ENCODE assay signal across 9 cellular contexts in the genomic region with DNA sequence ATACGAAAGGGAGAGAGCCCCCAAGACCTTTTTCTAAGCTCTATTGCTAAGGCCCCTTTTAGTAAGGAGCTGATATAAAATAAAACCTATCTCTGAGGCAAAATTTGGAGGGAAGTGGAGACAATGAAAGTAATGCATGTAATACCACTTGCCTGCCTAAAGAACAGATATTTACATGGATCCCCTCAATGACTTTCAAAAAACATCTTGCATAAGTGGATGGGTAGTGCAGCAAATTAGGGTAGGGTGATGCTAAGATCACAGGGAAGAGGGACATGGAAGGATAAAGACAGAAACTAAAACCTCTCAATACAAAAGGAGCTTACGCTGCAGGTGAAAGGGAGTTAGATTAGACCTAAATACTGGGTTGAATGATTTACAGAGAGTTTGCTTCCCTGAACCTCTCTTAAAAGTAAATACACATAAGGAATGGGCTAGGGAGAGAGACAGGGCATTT. TPM values are rescaled to one million over a fixed set of nuclear protein-coding genes. Genes with fewer than 3 reads are reported as not detected.
A peak's percentile ranks its signal among the peaks of the same experiment; 100 is the strongest.
DNase-seq lines count a peak whose midpoint lies in the region; ATAC-seq, FAIRE-seq and TF ChIP-seq lines count a peak whose summit lies in the region.
"Had no signal": no experiment of that assay in that cellular context is flagged by ENCODE, and none has a peak within 500 bp of the region (broad histone marks: within the 10 kb centered on the region; RNA-seq: fewer than 3 reads in every experiment).

No MANE protein-coding gene starts in this region.

- no peak; a peak in 1 of 3 replicates for TF ChIP-seq POLR2A in H1 (IDR thresholded peaks at IDR 0.05; ENCODE audit: control extremely low read depth in 1 of 2, low read depth in 2 of 2, low read length in 2 of 2)

- peaks cover 8% of the 10 kb centered on the region; the same call in 1 of the 2 replicates for H3K79me1 ChIP-seq in H1 (ENCODE audit: low read depth, low read length)

- CTCF ChIA-PET in CD8-positive, alpha-beta T cell (lab: Charles Lee), result interaction anchor here (2.8 kb wide), 1 partner anchor 9 kb away, joined by 12 read pairs; the partner anchor contains the start of genes EIF2B4 and SNX17
- CTCF ChIA-PET in H1 (lab: Charles Lee; ENCODE audit: partially characterized antibody), result interaction anchor here (0.7 to 1.4 kb wide), 8 partner anchors 8 to 67 kb away, joined by 3 to 9 read pairs (median 3); partner anchors contain the start of gene GTF3C2

- peaks cover 7% of the 10 kb centered on the region for H3K23me2 ChIP-seq in H1 (ENCODE audit: low read depth, low read length)

- peaks cover 32% of the 10 kb centered on the region for H3K36me3 ChIP-seq in CD8-positive, alpha-beta T cell (ENCODE audit: insufficient read depth, low read length)
- H3K36me3 ChIP-seq in NT2/D1 (ENCODE audit: insufficient read depth, insufficient read length, low read length), result peaks cover 78% of the 10 kb centered on the region
- peaks cover 46 to 70% (median 61%) of the 10 kb centered on the region in 4 experiments for H3K36me3 ChIP-seq in H1 (ENCODE audit: control insufficient read depth in 2 of 4, insufficient read depth in 4 of 4, low read length in 3 of 4)
- peaks cover 75% of the 10 kb centered on the region for H3K36me3 ChIP-seq in neutrophil

- H2BK120ac ChIP-seq in H1 (replicated peaks; ENCODE audit: low read depth, low read length), result no peak overlapping the region

- peak overlapping the region; percentile 66 for H3K27ac ChIP-seq in CD8-positive, alpha-beta T cell (ENCODE audit: low read depth, low read length)
- 0 out of 2 replicates have a peak overlapping the region, but pooled peaks have one; percentile 85 for H3K27ac ChIP-seq in H1 (ENCODE audit: low read depth, low read length)
- peak overlapping the region; percentile 96 for H3K27ac ChIP-seq in neutrophil

- peak overlapping the region; percentile 6 for H4K91ac ChIP-seq in H1 (replicated peaks; ENCODE audit: insufficient read length, low read length)

- intact Hi-C loops in CD8-positive, alpha-beta T cell (cut with DNase I, micrococcal nuclease), result loop anchor here in 1 of 2 experiments (10.0 kb wide), 1 partner anchor 205 kb away; the partner anchor contains the start of gene ZNF512

- H3K4ac ChIP-seq in H1 (replicated peaks; ENCODE audit: insufficient read length, low read depth, low read length), result no peak overlapping the region

- no peaks in the 10 kb centered on the region for H3K9me3 Mint-ChIP-seq in CD8-positive, alpha-beta T cell

- no peak overlapping the region for H3K56ac ChIP-seq in H1 (replicated peaks; ENCODE audit: insufficient read length, low read depth, low read length)

- H3K27ac Mint-ChIP-seq in CD8-positive, alpha-beta T cell, result peak overlapping the region; percentile 94

- no peak overlapping the region for H2BK12ac ChIP-seq in H1 (ENCODE audit: low read depth, low read length)

- DNase-seq in CD8-positive, alpha-beta T cell, result no peak
- DNase-seq in NT2/D1 (ENCODE audit: low read depth, low spot score), result no peak
- no peak for DNase-seq in H1 (ENCODE audit: low read depth in 1 of 2, low spot score in 2 of 2)
- DNase-seq in retina, result no peak
- DNase-seq in EL, result no peak
- DNase-seq in amygdala (lab: John Stamatoyannopoulos, UW), result no peak

- H3K23ac ChIP-seq in H1 (ENCODE audit: insufficient read length), result no peak overlapping the region

- H3K4me1 ChIP-seq in CD8-positive, alpha-beta T cell (ENCODE audit: insufficient read depth, low read length), result peaks cover 17% of the 10 kb centered on the region
- H3K4me1 ChIP-seq in NT2/D1 (ENCODE audit: insufficient read depth, insufficient read length), result no peaks in the 10 kb centered on the region
- H3K4me1 ChIP-seq in H1 (replicated peaks in 1 of 4; ENCODE audit: control insufficient read depth in 3 of 4, insufficient read depth in 4 of 4, low read length in 3 of 4), result peaks cover 0 to 8% (median 2%) of the 10 kb centered on the region in 4 experiments; a peak in 5 of 7 replicates
- H3K4me1 ChIP-seq in neutrophil (ENCODE audit: control insufficient read depth in 1 of 2, insufficient read depth in 1 of 2, low read depth in 1 of 2, low read length in 1 of 2), result peaks cover 14 to 22% of the 10 kb centered on the region in 2 experiments

- H3K4me3 Mint-ChIP-seq in CD8-positive, alpha-beta T cell, result peak overlapping the region; percentile 87

- H2AFZ ChIP-seq in H1 (ENCODE audit: low read length), result no peak overlapping the region

- peak overlapping the region; percentile 88 to 96 for H3K4me2 ChIP-seq in H1 (ENCODE audit: insufficient read depth in 1 of 2, low read depth in 2 of 2, low read length in 2 of 2)

- no peak for TF ChIP-seq CTCF in CD8-positive, alpha-beta T cell (IDR thresholded peaks at IDR 0.05)
- TF ChIP-seq CTCF in H1 (IDR thresholded peaks at IDR 0.05; ENCODE audit: control extremely low read depth in 1 of 3, insufficient read depth in 1 of 3, low read depth in 1 of 3, low read length in 3 of 3) (no peak), neutrophil (IDR thresholded peaks at IDR 0.05) (no peak)

- no peaks in the 10 kb centered on the region for H3K9me3 ChIP-seq in CD8-positive, alpha-beta T cell (ENCODE audit: low read length)
- H3K9me3 ChIP-seq in NT2/D1 (ENCODE audit: insufficient read depth, low read length) (no peaks in the 10 kb centered on the region), H1 (ENCODE audit: insufficient read depth in 2 of 2, low read depth in 1 of 2, low read length in 1 of 2) (no peaks in the 10 kb centered on the region), neutrophil (no peaks in the 10 kb centered on the region)

- TF ChIP-seq RAD21 in H1 (IDR thresholded peaks at IDR 0.05 in 1 of 2, conservative IDR thresholded peaks at IDR 0.05 in 1 of 2; ENCODE audit: low read depth in 2 of 2, low read length in 2 of 2), result no peak

- no peak overlapping the region for H2BK15ac ChIP-seq in H1 (ENCODE audit: low read length)

- peaks cover 80% of the 10 kb centered on the region for H3K36me3 Mint-ChIP-seq in CD8-positive, alpha-beta T cell

- 79% methylated on average over 2 of the region's 2 CpGs; no CpG with 5 or more reads in 1 of the 2 experiments for WGBS in H1 (ENCODE audit: extremely low coverage in 1 of 2, insufficient coverage in 1 of 2, insufficient read length in 1 of 2, insufficient replicate concordance in 2 of 2, low coverage in 1 of 2, low lambda C conversion rate in 2 of 2, missing lambda C conversion rate in 1 of 2), 2 experiments

- H3K27me3 ChIP-seq in CD8-positive, alpha-beta T cell (ENCODE audit: insufficient read depth, low read length), result no peaks in the 10 kb centered on the region
- no peaks in the 10 kb centered on the region for H3K27me3 ChIP-seq in NT2/D1 (ENCODE audit: insufficient read depth, insufficient read length)
- H3K27me3 ChIP-seq in H1 (replicated peaks in 1 of 4; ENCODE audit: control insufficient read depth in 3 of 4, extremely low read depth in 1 of 4, insufficient read depth in 3 of 4, low read length in 3 of 4), result no peaks in the 10 kb centered on the region
- H3K27me3 ChIP-seq in neutrophil, result no peaks in the 10 kb centered on the region

- TF ChIP-seq EP300 in H1 (IDR thresholded peaks at IDR 0.05; ENCODE audit: borderline replicate concordance in 1 of 2, low read depth in 2 of 2, low read length in 2 of 2), result no peak

- peaks cover 0 to 12% of the 10 kb centered on the region in 2 experiments; a peak in 2 of 4 replicates for H3K79me2 ChIP-seq in H1 (ENCODE audit: control insufficient read depth in 1 of 2, insufficient read depth in 2 of 2, low read length in 2 of 2)

- H4K20me1 ChIP-seq in H1 (replicated peaks in 1 of 2; ENCODE audit: control insufficient read depth in 1 of 2, insufficient read depth in 2 of 2, low read length in 2 of 2), result peaks cover 4 to 11% of the 10 kb centered on the region in 2 experiments

- POLR2A ChIA-PET in CD8-positive, alpha-beta T cell (lab: Charles Lee), result interaction anchor here (1.3 to 2.8 kb wide), 4 partner anchors 9 to 56 kb away, joined by 7 to 50 read pairs (median 12); partner anchors contain the start of genes EIF2B4, GTF3C2, MPV17 and PPM1G
- POLR2A ChIA-PET in H1 (lab: Charles Lee; ENCODE audit: partially characterized antibody), result interaction anchor here (0.7 to 9.5 kb wide), 26 partner anchors 8 to 284 kb away, joined by 3 to 114 read pairs (median 4); partner anchors contain the start of genes CCDC121, EIF2B4, GPN1 and GTF3C2

- peak overlapping the region; percentile 72 for H3K4me3 ChIP-seq in CD8-positive, alpha-beta T cell (ENCODE audit: low read depth, low read length)
- H3K4me3 ChIP-seq in NT2/D1 (ENCODE audit: insufficient read length, low read depth), result peak overlapping the region; percentile 84
- peak overlapping the region; percentile 65 to 96 (median 82) for H3K4me3 ChIP-seq in H1 (ENCODE audit: extremely low read depth in 1 of 4, insufficient read depth in 2 of 4, low read depth in 3 of 4, low read length in 4 of 4)
- H3K4me3 ChIP-seq in neutrophil (ENCODE audit: low read depth in 1 of 2, low read length in 1 of 2), result peak overlapping the region; percentile 62 to 78

- H3K27me3 Mint-ChIP-seq in CD8-positive, alpha-beta T cell (ENCODE audit: low read depth), result no peaks in the 10 kb centered on the region

- no peak overlapping the region for H4K5ac ChIP-seq in H1 (ENCODE audit: insufficient read length, low read depth, low read length)

- no peak for FAIRE-seq in H1 (lab: Jason Lieb, UNC)
- FAIRE-seq: TTC549 had no signal

- H3K18ac ChIP-seq in H1 (ENCODE audit: extremely low read depth, low read length), result no peak overlapping the region

- H3K9ac ChIP-seq in NT2/D1 (ENCODE audit: insufficient read length, low read depth) (peak overlapping the region; percentile 95), H1 (replicated peaks in 1 of 4; ENCODE audit: extremely low read depth in 1 of 4, low read depth in 3 of 4, low read length in 3 of 4) (peak overlapping the region in 3 of 4 experiments; percentile 84 to 89 (median 85); a peak in 5 of 7 replicates)

- no peak overlapping the region for H2AK5ac ChIP-seq in H1 (ENCODE audit: low read depth, low read length)

- no peak overlapping the region for H2BK20ac ChIP-seq in H1 (ENCODE audit: low read length)

- H4K8ac ChIP-seq in H1 (ENCODE audit: extremely low read depth, insufficient read depth, low read length), result no peak overlapping the region

- peaks cover 25% of the 10 kb centered on the region for H3K4me1 Mint-ChIP-seq in CD8-positive, alpha-beta T cell (ENCODE audit: low read depth)

- H3K14ac ChIP-seq in H1 (ENCODE audit: insufficient read length), result no peak overlapping the region

- no peak for ATAC-seq in CD8-positive, alpha-beta T cell
- ATAC-seq in HG02763 (IDR thresholded peaks at IDR 0.05; ENCODE audit: unreplicated experiment), result no peak

- no peak overlapping the region for H2BK5ac ChIP-seq in H1 (ENCODE audit: low read depth, low read length)

RNA-seq across cellular contexts. Expression of gene ZNF513, which starts 1.1 kb away (rescaled TPM):
- 10 to 100 TPM; 19.0 to 21.6 TPM for total RNA-seq in CD8-positive, alpha-beta T cell
- 17.3 and 18.8 TPM in 2 replicates for total RNA-seq in H1 (2021; fragmentation: NEBNext Ultra II Directional; extraction: Animal tissue kit (Norgen Biotek cat#: 25700))
- 29.5 and 35.0 TPM in 2 replicates for polyA plus RNA-seq in H1 (2011; rRNA removed)
- 26.3 TPM for polyA plus RNA-seq in H1 (2011; cell fraction: cytosol; rRNA removed)
- 41.9 TPM for polyA plus RNA-seq in H1 (2011; cell fraction: nucleus; rRNA removed)
- polyA plus RNA-seq in H1 (2012, experiment 1 of 2), result 11.1 to 21.0 TPM (median 18.9 TPM) in 4 replicates
- 14.4 TPM for polyA plus RNA-seq in H1 (2012, experiment 2 of 2)
- 15.4 TPM for polyA plus RNA-seq in H1 (2013, experiment 1 of 2)
- 13.8 TPM for polyA plus RNA-seq in H1 (2013, experiment 2 of 2)
- polyA minus RNA-seq in H1 (2011; rRNA and poly(A)+ RNA removed), result 8.3 and 10.7 TPM in 2 replicates
- 12.0 TPM for polyA minus RNA-seq in H1 (2011; cell fraction: cytosol; rRNA and poly(A)+ RNA removed)
- polyA minus RNA-seq in H1 (2011; cell fraction: nucleus; rRNA and poly(A)+ RNA removed), result 17.0 TPM

RNA-seq across cellular contexts. Expression of gene SNX17, which starts 9.0 kb away (rescaled TPM):
- total RNA-seq in CD8-positive, alpha-beta T cell, result 10 to 100 TPM; 64.8 to 66.5 TPM
- total RNA-seq in H1 (2021; fragmentation: NEBNext Ultra II Directional; extraction: Animal tissue kit (Norgen Biotek cat#: 25700)), result 54.9 and 59.1 TPM in 2 replicates
- 66.2 and 76.8 TPM in 2 replicates for polyA plus RNA-seq in H1 (2011; rRNA removed)
- 64.6 TPM for polyA plus RNA-seq in H1 (2011; cell fraction: cytosol; rRNA removed)
- polyA plus RNA-seq in H1 (2011; cell fraction: nucleus; rRNA removed), result 83.1 TPM
- 49.9 to 71.4 TPM (median 63.8 TPM) in 4 replicates for polyA plus RNA-seq in H1 (2012, experiment 1 of 2)
- 95.1 TPM for polyA plus RNA-seq in H1 (2012, experiment 2 of 2)
- polyA plus RNA-seq in H1 (2013, experiment 1 of 2), result 28.0 TPM
- polyA plus RNA-seq in H1 (2013, experiment 2 of 2), result 24.9 TPM
- 55.8 and 56.8 TPM in 2 replicates for polyA minus RNA-seq in H1 (2011; rRNA and poly(A)+ RNA removed)
- polyA minus RNA-seq in H1 (2011; cell fraction: cytosol; rRNA and poly(A)+ RNA removed), result 32.9 TPM
- polyA minus RNA-seq in H1 (2011; cell fraction: nucleus; rRNA and poly(A)+ RNA removed), result 54.7 TPM

RNA-seq across cellular contexts. Expression of gene EIF2B4, which starts 9.3 kb away (rescaled TPM):
- total RNA-seq in CD8-positive, alpha-beta T cell, result 10 to 100 TPM; 39.7 to 39.9 TPM
- total RNA-seq in H1 (2021; fragmentation: NEBNext Ultra II Directional; extraction: Animal tissue kit (Norgen Biotek cat#: 25700)), result 63.2 and 66.0 TPM in 2 replicates
- 60.0 and 61.0 TPM in 2 replicates for polyA plus RNA-seq in H1 (2011; rRNA removed)
- 55.4 TPM for polyA plus RNA-seq in H1 (2011; cell fraction: cytosol; rRNA removed)
- 83.6 TPM for polyA plus RNA-seq in H1 (2011; cell fraction: nucleus; rRNA removed)
- 82.5 to 99.4 TPM (median 88.1 TPM) in 4 replicates for polyA plus RNA-seq in H1 (2012, experiment 1 of 2)
- 54.6 TPM for polyA plus RNA-seq in H1 (2012, experiment 2 of 2)
- polyA plus RNA-seq in H1 (2013, experiment 1 of 2), result 39.3 TPM
- 35.6 TPM for polyA plus RNA-seq in H1 (2013, experiment 2 of 2)
- 95.7 and 100 TPM in 2 replicates for polyA minus RNA-seq in H1 (2011; rRNA and poly(A)+ RNA removed)
- polyA minus RNA-seq in H1 (2011; cell fraction: cytosol; rRNA and poly(A)+ RNA removed), result 19.5 TPM
- polyA minus RNA-seq in H1 (2011; cell fraction: nucleus; rRNA and poly(A)+ RNA removed), result 25.6 TPM

RNA-seq across cellular contexts. Expression of gene GTF3C2, which starts 22.8 kb away (rescaled TPM):
- 10 to 100 TPM; 52.2 to 56.2 TPM for total RNA-seq in CD8-positive, alpha-beta T cell
- 118 and 129 TPM in 2 replicates for total RNA-seq in H1 (2021; fragmentation: NEBNext Ultra II Directional; extraction: Animal tissue kit (Norgen Biotek cat#: 25700))
- polyA plus RNA-seq in H1 (2011; rRNA removed), result 121 and 127 TPM in 2 replicates
- 107 TPM for polyA plus RNA-seq in H1 (2011; cell fraction: cytosol; rRNA removed)
- 166 TPM for polyA plus RNA-seq in H1 (2011; cell fraction: nucleus; rRNA removed)
- polyA plus RNA-seq in H1 (2012, experiment 1 of 2), result 104 to 106 TPM (median 105 TPM) in 4 replicates
- polyA plus RNA-seq in H1 (2012, experiment 2 of 2), result 83.0 TPM
- 62.8 TPM for polyA plus RNA-seq in H1 (2013, experiment 1 of 2)
- polyA plus RNA-seq in H1 (2013, experiment 2 of 2), result 59.8 TPM
- 155 TPM in 2 replicates for polyA minus RNA-seq in H1 (2011; rRNA and poly(A)+ RNA removed)
- 55.5 TPM for polyA minus RNA-seq in H1 (2011; cell fraction: cytosol; rRNA and poly(A)+ RNA removed)
- 101 TPM for polyA minus RNA-seq in H1 (2011; cell fraction: nucleus; rRNA and poly(A)+ RNA removed)

RNA-seq across cellular contexts. Expression of gene PPM1G, which starts 30.0 kb away (rescaled TPM):
- 10 to 100 TPM; 36.4 to 38.5 TPM for total RNA-seq in CD8-positive, alpha-beta T cell
- total RNA-seq in H1 (2021; fragmentation: NEBNext Ultra II Directional; extraction: Animal tissue kit (Norgen Biotek cat#: 25700)), result 201 and 203 TPM in 2 replicates
- 73.3 and 85.5 TPM in 2 replicates for polyA plus RNA-seq in H1 (2011; rRNA removed)
- polyA plus RNA-seq in H1 (2011; cell fraction: cytosol; rRNA removed), result 120 TPM
- 84.9 TPM for polyA plus RNA-seq in H1 (2011; cell fraction: nucleus; rRNA removed)
- 207 to 249 TPM (median 242 TPM) in 4 replicates for polyA plus RNA-seq in H1 (2012, experiment 1 of 2)
- 166 TPM for polyA plus RNA-seq in H1 (2012, experiment 2 of 2)
- polyA plus RNA-seq in H1 (2013, experiment 1 of 2), result 163 TPM
- polyA plus RNA-seq in H1 (2013, experiment 2 of 2), result 166 TPM
- 101 and 112 TPM in 2 replicates for polyA minus RNA-seq in H1 (2011; rRNA and poly(A)+ RNA removed)
- polyA minus RNA-seq in H1 (2011; cell fraction: cytosol; rRNA and poly(A)+ RNA removed), result 103 TPM
- polyA minus RNA-seq in H1 (2011; cell fraction: nucleus; rRNA and poly(A)+ RNA removed), result 45.4 TPM
